8 cellular contexts compared by ENCODE assay signal in genomic region chr9:35826071-35826701, GRCh38. TPM values are rescaled to one million over a fixed set of nuclear protein-coding genes. Genes with fewer than 3 reads are reported as not detected.
DNase-seq lines count a peak whose midpoint lies in the region; ATAC-seq and TF ChIP-seq lines count a peak whose summit lies in the region.

No MANE protein-coding gene starts in this region.

- H3K23ac ChIP-seq in mesendoderm (ENCODE audit: low read length), result no peak overlapping the region

- H3K4me2 ChIP-seq in GM23248 (ENCODE audit: unreplicated experiment) (peak overlapping the region; percentile 56), mesendoderm (ENCODE audit: low read length) (no peak overlapping the region)

- no peak overlapping the region for H4K8ac ChIP-seq in mesendoderm (ENCODE audit: low read depth, low read length)

- in situ Hi-C loops in GM23248 (cut with MboI), result no loop called here

- no peak overlapping the region for H2BK15ac ChIP-seq in mesendoderm (replicated peaks; ENCODE audit: low read depth)

- H3K9me3 Mint-ChIP-seq in effector memory CD8-positive, alpha-beta T cell, result no peaks in the 10 kb centered on the region

- H3K27me3 Mint-ChIP-seq in effector memory CD8-positive, alpha-beta T cell, result peaks cover 0 to 6% of the 10 kb centered on the region in 2 donors

- H3K4me1 Mint-ChIP-seq in effector memory CD8-positive, alpha-beta T cell (ENCODE audit: low read depth in 2 of 2), result peaks cover 28 to 32% of the 10 kb centered on the region in 2 donors

- peak; percentile 31 to 41 for ATAC-seq in activated CD4-positive, CD25-positive, alpha-beta regulatory T cell treated with anti-CD3 and anti-CD28 coated beads, Interleukin-2, amount 50 U/mL, for 24 hours
- ATAC-seq in effector memory CD8-positive, alpha-beta T cell (replicated peaks), result peak; percentile 38
- no peak for ATAC-seq in GM21390 (IDR thresholded peaks at IDR 0.05; ENCODE audit: unreplicated experiment)

- no peak for DNase-seq in activated CD4-positive, CD25-positive, alpha-beta regulatory T cell (lab: John Stamatoyannopoulos, UW)
- peak; percentile 77 for DNase-seq in GM23248
- peak; percentile 63 for DNase-seq in NB4 (ENCODE audit: low read depth)
- peak; percentile 57 for DNase-seq in SW480 (ENCODE audit: low spot score)
- DNase-seq in effector memory CD8-positive, alpha-beta T cell, result peak; percentile 36 to 42 (median 40)
- peak; percentile 76 for DNase-seq in mesendoderm

- H3K36me3 Mint-ChIP-seq in effector memory CD8-positive, alpha-beta T cell (ENCODE audit: insufficient read depth), result peaks cover 12% of the 10 kb centered on the region

- H3K4me1 ChIP-seq in GM23248 (ENCODE audit: insufficient read depth) (peaks cover 27% of the 10 kb centered on the region), mesendoderm (ENCODE audit: control insufficient read depth, low read depth, low read length) (peaks cover 6% of the 10 kb centered on the region)

- TF ChIP-seq CTCF in NB4 (IDR thresholded peaks at IDR 0.05; ENCODE audit: low read depth, low read length), result peak; percentile 77

- H3K36me3 ChIP-seq in GM23248 (ENCODE audit: low read depth), result no peaks in the 10 kb centered on the region
- no peaks in the 10 kb centered on the region for H3K36me3 ChIP-seq in mesendoderm (ENCODE audit: control insufficient read depth, insufficient read depth, low read length)

- no peak overlapping the region for H3K56ac ChIP-seq in mesendoderm (ENCODE audit: low read length)

- no peaks in the 10 kb centered on the region for H3K9me3 ChIP-seq in GM23248 (ENCODE audit: low read depth)

- no peak overlapping the region; the same call in 1 of the 2 replicates for H3K4me3 ChIP-seq in GM23248
- no peak overlapping the region for H3K4me3 ChIP-seq in NB4 (ENCODE audit: low read depth, low read length)
- H3K4me3 ChIP-seq in mesendoderm (ENCODE audit: low read length), result no peak overlapping the region

- peak overlapping the region; percentile 81 for H2AFZ ChIP-seq in GM23248

- H3K79me2 ChIP-seq in GM23248 (ENCODE audit: insufficient read depth), result peaks cover 10% of the 10 kb centered on the region; the same call in 1 of the 2 replicates
- H3K79me2 ChIP-seq in mesendoderm (ENCODE audit: control insufficient read depth, insufficient read depth, low read length), result no peaks in the 10 kb centered on the region

- no peaks in the 10 kb centered on the region for H3K79me1 ChIP-seq in mesendoderm (ENCODE audit: low read length)

- H3F3A ChIP-seq in GM23248 (ENCODE audit: insufficient read depth), result peaks cover 12% of the 10 kb centered on the region

- no peak overlapping the region for H2AK5ac ChIP-seq in mesendoderm (ENCODE audit: low read length)

- no peak overlapping the region for H2BK5ac ChIP-seq in mesendoderm (ENCODE audit: low read length)

- TF ChIP-seq POLR2A in NB4 (IDR thresholded peaks at IDR 0.05; ENCODE audit: extremely low read depth, insufficient read length), result no peak

- H4K5ac ChIP-seq in mesendoderm (ENCODE audit: low read length), result no peak overlapping the region

- WGBS in GM23248 (ENCODE audit: low coverage in 1 of 2, low lambda C conversion rate in 2 of 2, missing lambda C conversion rate in 2 of 2), 2 experiments, result 2 to 6% methylated on average over 4 of the region's 4 CpGs
- WGBS in mesendoderm (ENCODE audit: extremely low coverage, insufficient coverage, low lambda C conversion rate), result no CpG with 5 or more reads among the region's 4 CpGs

- no peak overlapping the region for H3K18ac ChIP-seq in mesendoderm (ENCODE audit: low read length)

- H3K27me3 ChIP-seq in GM23248 (replicated peaks; ENCODE audit: insufficient read depth) (no peaks in the 10 kb centered on the region), mesendoderm (ENCODE audit: insufficient read depth, low read length, poor library complexity) (no peaks in the 10 kb centered on the region)

- H4K20me1 ChIP-seq in GM23248 (ENCODE audit: insufficient read depth), result no peaks in the 10 kb centered on the region

- H3K27ac Mint-ChIP-seq in effector memory CD8-positive, alpha-beta T cell, result no peak overlapping the region

- no peak overlapping the region for H3K4ac ChIP-seq in mesendoderm (ENCODE audit: low read depth, low read length)

- H3K9me2 ChIP-seq in GM23248 (ENCODE audit: insufficient read depth), result no peaks in the 10 kb centered on the region

- H3K27ac ChIP-seq in GM23248, result peak overlapping the region; percentile 8; the same call in 1 of the 2 replicates
- no peak overlapping the region for H3K27ac ChIP-seq in mesendoderm (ENCODE audit: low read depth, low read length)

- no peak overlapping the region for H3K4me3 Mint-ChIP-seq in effector memory CD8-positive, alpha-beta T cell

- H3K9ac ChIP-seq in GM23248 (no peak overlapping the region), mesendoderm (ENCODE audit: low read length) (no peak overlapping the region)

- no peak overlapping the region for H2BK120ac ChIP-seq in mesendoderm (ENCODE audit: low read depth, low read length)

RNA-seq across cellular contexts. Expression of gene FAM221B, which starts 2.3 kb away (rescaled TPM):
- not detected in 2 replicates for total RNA-seq in GM23248 (2014; rRNA removed; shearing (Covaris generic))
- polyA plus RNA-seq in GM23248 (2016; fragmentation: Nextera tagmentation; extraction: Ambion mirVana), result not detected in 2 replicates
- polyA plus RNA-seq in mesendoderm (2013, experiment 1 of 2), result not detected
- not detected for polyA plus RNA-seq in mesendoderm (2013, experiment 2 of 2)

RNA-seq across cellular contexts. Expression of gene TMEM8B, which starts 2.8 kb away (rescaled TPM):
- total RNA-seq in GM23248 (2014; rRNA removed; shearing (Covaris generic)), result 3.7 and 3.9 TPM in 2 replicates
- polyA plus RNA-seq in GM23248 (2016; fragmentation: Nextera tagmentation; extraction: Ambion mirVana), result 4.0 and 4.9 TPM in 2 replicates
- polyA plus RNA-seq in mesendoderm (2013, experiment 1 of 2), result 1.6 TPM
- polyA plus RNA-seq in mesendoderm (2013, experiment 2 of 2), result 1.5 TPM

RNA-seq across cellular contexts. Expression of gene HINT2, which starts 11.3 kb away (rescaled TPM):
- 16.7 and 30.6 TPM in 2 replicates for total RNA-seq in GM23248 (2014; rRNA removed; shearing (Covaris generic))
- polyA plus RNA-seq in GM23248 (2016; fragmentation: Nextera tagmentation; extraction: Ambion mirVana), result 50.7 and 60.5 TPM in 2 replicates
- 28.3 TPM for polyA plus RNA-seq in mesendoderm (2013, experiment 1 of 2)
- 29.5 TPM for polyA plus RNA-seq in mesendoderm (2013, experiment 2 of 2)

RNA-seq across cellular contexts. Expression of gene SPAG8, which starts 14.1 kb away (rescaled TPM):
- total RNA-seq in GM23248 (2014; rRNA removed; shearing (Covaris generic)), result 0.76 and 0.97 TPM in 2 replicates
- 1.2 and 1.3 TPM in 2 replicates for polyA plus RNA-seq in GM23248 (2016; fragmentation: Nextera tagmentation; extraction: Ambion mirVana)
- 0.08 TPM for polyA plus RNA-seq in mesendoderm (2013, experiment 1 of 2)
- 0.14 TPM for polyA plus RNA-seq in mesendoderm (2013, experiment 2 of 2)

RNA-seq across cellular contexts. Expression of gene NPR2, which starts 34.8 kb away (rescaled TPM):
- 26.7 and 26.9 TPM in 2 replicates for total RNA-seq in GM23248 (2014; rRNA removed; shearing (Covaris generic))
- polyA plus RNA-seq in GM23248 (2016; fragmentation: Nextera tagmentation; extraction: Ambion mirVana), result 9.7 and 11.8 TPM in 2 replicates
- 11.4 TPM for polyA plus RNA-seq in mesendoderm (2013, experiment 1 of 2)
- polyA plus RNA-seq in mesendoderm (2013, experiment 2 of 2), result 11.0 TPM

Comparison
In these comparisons a context has a peak if more than half of its experiments do, and no peak if none do; other contexts are left out.
1. DNase-seq: peak in GM23248 (single experiment), NB4 (single experiment), SW480 (single experiment), effector memory CD8-positive, alpha-beta T cell (3 of 3) and mesendoderm (single experiment); none in activated CD4-positive, CD25-positive, alpha-beta regulatory T cell (0 of 4).